ENCODE assay signal across 17 cellular contexts in the genomic region with DNA sequence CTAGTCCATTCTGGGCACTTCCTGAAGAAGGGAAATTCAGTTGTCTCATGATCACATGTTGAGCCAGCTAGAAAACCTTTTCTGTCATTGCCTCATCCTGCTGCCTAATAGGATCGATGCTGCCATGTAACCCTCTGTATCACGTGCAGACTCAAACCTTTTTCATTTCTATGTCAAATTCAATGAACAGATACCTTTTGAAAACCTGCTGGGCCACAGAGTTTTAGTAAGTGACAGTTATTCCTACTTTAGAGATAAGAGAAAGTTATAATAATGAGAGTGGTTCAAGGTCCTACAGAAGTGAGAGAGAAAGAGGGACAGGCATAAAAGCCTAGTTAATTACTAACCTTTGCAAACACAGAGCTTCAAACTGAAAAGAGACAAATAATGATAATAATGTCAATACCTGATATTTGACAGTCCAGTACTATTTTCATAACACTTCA. TPM values are rescaled to one million over a fixed set of nuclear protein-coding genes. Genes with fewer than 3 reads are reported as not detected.
DNase-seq lines count a peak whose midpoint lies in the region; ATAC-seq and TF ChIP-seq lines count a peak whose summit lies in the region.
"Had no signal": no experiment of that assay in that cellular context is flagged by ENCODE, and none has a peak within 500 bp of the region (broad histone marks: within the 10 kb centered on the region; RNA-seq: fewer than 3 reads in every experiment).

No MANE protein-coding gene starts in this region.

- TF ChIP-seq CTCF in tibial nerve (IDR thresholded peaks at IDR 0.05) (no peak), smooth muscle cell (IDR thresholded peaks at IDR 0.05; ENCODE audit: borderline replicate concordance, insufficient read depth, poor library complexity, severe bottlenecking) (no peak), MM.1S (IDR thresholded peaks at IDR 0.05; ENCODE audit: low read length) (no peak)

- TF ChIP-seq EP300 in tibial nerve (IDR thresholded peaks at IDR 0.05): no peak

- no peak overlapping the region for H3K9ac ChIP-seq in smooth muscle cell (ENCODE audit: low read depth)
- no peak overlapping the region for H3K9ac ChIP-seq in MM.1S (ENCODE audit: low read length)

- intact Hi-C loops in left ventricle myocardium superior (cut with micrococcal nuclease): no loop called here
- intact Hi-C loops in Right ventricle myocardium inferior (cut with DNase I): loop anchor here (2.0 kb wide), 1 partner anchor 47 kb away; no protein-coding TSS in a partner anchor
- intact Hi-C loops in right cardiac atrium (cut with DNase I): loop anchor here in 2 of 4 donors (10.0 kb wide), 1 partner anchor 47 kb away; a partner anchor contains a TSS

- H3F3A ChIP-seq in smooth muscle cell (ENCODE audit: low read depth) (no peaks in the 10 kb centered on the region), MM.1S (ENCODE audit: insufficient read depth, low read length) (no peaks in the 10 kb centered on the region)

- H3K4me2 ChIP-seq in smooth muscle cell (no peak overlapping the region), MM.1S (ENCODE audit: low read depth, low read length) (no peak overlapping the region)

- H3K36me3 ChIP-seq in tibial nerve (no peaks in the 10 kb centered on the region), smooth muscle cell (ENCODE audit: low read depth) (no peaks in the 10 kb centered on the region), MM.1S (replicated peaks; ENCODE audit: insufficient read depth, low read length) (no peaks in the 10 kb centered on the region)
- H3K36me3 ChIP-seq: cardiac muscle cell had no signal

- no peaks in the 10 kb centered on the region for H3K27me3 ChIP-seq in right cardiac atrium (ENCODE audit: control insufficient read depth, insufficient read depth)
- H3K27me3 ChIP-seq in tibial nerve: no peaks in the 10 kb centered on the region
- H3K27me3 ChIP-seq in smooth muscle cell (ENCODE audit: low read depth): no peaks in the 10 kb centered on the region
- H3K27me3 ChIP-seq in MM.1S (replicated peaks; ENCODE audit: insufficient read depth, low read length): no peaks in the 10 kb centered on the region
- H3K27me3 ChIP-seq: cardiac muscle cell, foreskin keratinocyte had no signal

- WGBS in right cardiac atrium: 39% methylated on average over 2 of the region's 2 CpGs
- WGBS in tibial nerve, 2 donors: 60 to 82% methylated on average over 2 of the region's 2 CpGs
- WGBS in smooth muscle cell (ENCODE audit: low lambda C conversion rate): 66% methylated on average over 2 of the region's 2 CpGs

- peaks cover 6% of the 10 kb centered on the region for H3K4me1 ChIP-seq in right cardiac atrium (ENCODE audit: control insufficient read depth, insufficient read depth, low read length)
- peaks cover 0 to 16% (median 0%) of the 10 kb centered on the region in 4 donors for H3K4me1 ChIP-seq in tibial nerve
- peaks cover 15% of the 10 kb centered on the region for H3K4me1 ChIP-seq in smooth muscle cell (ENCODE audit: low read depth)
- no peaks in the 10 kb centered on the region for H3K4me1 ChIP-seq in MM.1S (ENCODE audit: low read length)

- H3K79me2 ChIP-seq in smooth muscle cell (ENCODE audit: low read depth) (no peaks in the 10 kb centered on the region), MM.1S (ENCODE audit: low read length) (no peaks in the 10 kb centered on the region)

- peak; percentile 9 for ATAC-seq in left ventricle myocardium superior
- no peak for ATAC-seq in Right ventricle myocardium inferior
- no peak for ATAC-seq in right cardiac atrium
- ATAC-seq: activated T-cell treated with anti-CD3 and anti-CD28 coated beads, Interleukin-2, amount 50 U/mL, for 72 hours; foreskin keratinocyte had no signal

- TF ChIP-seq POLR2A in tibial nerve (IDR thresholded peaks at IDR 0.05): no peak

- no peak for DNase-seq in left ventricle myocardium superior
- no peak for DNase-seq in Right ventricle myocardium inferior (ENCODE audit: missing footprints)
- no peak for DNase-seq in right cardiac atrium
- DNase-seq in renal cortical epithelial cell (ENCODE audit: low read depth): peak; percentile 14
- DNase-seq in tibial nerve (ENCODE audit: low spot score in 2 of 2): no peak
- DNase-seq in RPMI8226: no peak
- no peak for DNase-seq in smooth muscle cell (lab: John Stamatoyannopoulos, UW; ENCODE audit: unreplicated experiment)
- no peak for DNase-seq in MM.1S
- DNase-seq: activated CD4-positive, alpha-beta memory T cell treated with anti-CD3 and anti-CD28 coated beads for 36 hours; activated T-cell treated with anti-CD3 and anti-CD28 coated beads, Interleukin-2, amount 50 U/mL, for 72 hours; CD8-positive, alpha-beta memory T cell; foreskin keratinocyte; NCI-H748 treated with DMSO at 0.1 percent for 48 hours; stimulated activated CD4-positive, alpha-beta T cell treated with anti-CD3 and anti-CD28 coated beads, Interleukin-4, amount 100 ng/mL, for 4 hours; SW 1271 had no signal

- H3K27ac ChIP-seq in right cardiac atrium (ENCODE audit: low read length) (peak overlapping the region; percentile 75), tibial nerve (peak overlapping the region in 1 of 4 donors; percentile 37), smooth muscle cell (ENCODE audit: low read depth) (no peak overlapping the region), MM.1S (ENCODE audit: low read length) (no peak overlapping the region)
- H3K27ac ChIP-seq: cardiac muscle cell, foreskin keratinocyte had no signal

- no peak overlapping the region for H2AFZ ChIP-seq in smooth muscle cell (ENCODE audit: low read depth)
- no peak overlapping the region for H2AFZ ChIP-seq in MM.1S (ENCODE audit: low read length)

- no peak overlapping the region for H3K4me3 ChIP-seq in right cardiac atrium (ENCODE audit: low read length)
- no peak overlapping the region for H3K4me3 ChIP-seq in tibial nerve
- no peak overlapping the region for H3K4me3 ChIP-seq in smooth muscle cell
- no peak overlapping the region for H3K4me3 ChIP-seq in MM.1S (ENCODE audit: low read length)
- H3K4me3 ChIP-seq: cardiac muscle cell had no signal

- no peaks in the 10 kb centered on the region for H3K9me2 ChIP-seq in MM.1S (replicated peaks; ENCODE audit: insufficient read depth, low read length)

- H3K9me3 ChIP-seq in right cardiac atrium (ENCODE audit: control insufficient read depth, low read length): no peaks in the 10 kb centered on the region
- no peaks in the 10 kb centered on the region for H3K9me3 ChIP-seq in tibial nerve
- no peaks in the 10 kb centered on the region for H3K9me3 ChIP-seq in smooth muscle cell (replicated peaks; ENCODE audit: low read depth)
- no peaks in the 10 kb centered on the region for H3K9me3 ChIP-seq in MM.1S (replicated peaks; ENCODE audit: insufficient read depth, low read length)

- no peaks in the 10 kb centered on the region for H4K20me1 ChIP-seq in smooth muscle cell (ENCODE audit: low read depth)
- no peaks in the 10 kb centered on the region for H4K20me1 ChIP-seq in MM.1S (ENCODE audit: insufficient read depth, low read length)

RNA-seq across cellular contexts. Expression of a gene that starts 46.0 kb away (rescaled TPM):
- 103 TPM for total RNA-seq in left ventricle myocardium superior
- 102 TPM for total RNA-seq in Right ventricle myocardium inferior
- total RNA-seq in right cardiac atrium: 100 to 1,000 TPM in 3 of 4 donors, 10 to 100 TPM in 1; 97.7 to 133 (median 115) TPM
- 48.6 TPM for polyA plus RNA-seq in right cardiac atrium
- total RNA-seq in renal cortical epithelial cell: 9.9 and 137 TPM in 2 replicates
- total RNA-seq in tibial nerve: 100 to 1,000 TPM in 3 of 4 donors, 10 to 100 TPM in 1; 96.3 to 168 (median 120) TPM
- total RNA-seq in smooth muscle cell: 1.2 and 2.0 TPM in 2 replicates
- polyA plus RNA-seq in smooth muscle cell: 1.6 and 2.9 TPM in 2 replicates
- polyA plus RNA-seq: IgD-negative memory B cell had no signal
